In the genomic region with DNA sequence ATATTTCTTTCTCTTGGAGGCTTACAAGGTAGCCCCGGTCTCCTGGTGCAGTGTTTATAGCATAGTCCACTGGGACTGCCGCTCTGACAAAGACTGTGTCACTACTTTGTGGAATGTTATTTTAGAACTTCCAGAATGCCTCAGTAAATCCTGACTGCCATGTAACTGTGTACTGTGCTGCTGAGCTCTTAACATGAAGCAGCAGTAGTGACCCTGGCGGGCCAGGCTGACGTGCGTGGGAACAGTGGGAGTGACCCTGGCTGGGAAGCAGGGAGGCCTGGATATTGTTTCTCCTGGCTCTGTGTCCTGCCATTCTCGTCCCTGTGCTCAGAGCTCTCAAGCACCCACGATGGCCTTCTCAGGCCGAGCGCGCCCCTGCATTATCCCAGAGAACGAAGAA, we compare ENCODE assay signal across 8 cellular contexts.
DNase-seq lines count a peak whose midpoint lies in the region; ATAC-seq, FAIRE-seq and TF ChIP-seq lines count a peak whose summit lies in the region.
"Not testable (repeated sequence)": the region's sequence is repeated elsewhere in the genome, so short reads cannot be mapped to it uniquely, and the experiment has no call there.

No MANE protein-coding gene starts in this region.

- H4K91ac ChIP-seq in IMR-90 (ENCODE audit: insufficient read depth, low read depth, low read length): not testable (repeated sequence)

- not testable (repeated sequence) for TF ChIP-seq CTCF in IMR-90 (conservative IDR thresholded peaks at IDR 0.05; ENCODE audit: low read depth, low read length); astrocyte (IDR thresholded peaks at IDR 0.05; ENCODE audit: insufficient read depth, low read depth, low read length); endothelial cell of umbilical vein (IDR thresholded peaks at IDR 0.05; ENCODE audit: extremely low read depth in 1 of 2, insufficient read depth in 1 of 2, low read depth in 1 of 2, low read length in 2 of 2); lower leg skin (IDR thresholded peaks at IDR 0.05); ovary (IDR thresholded peaks at IDR 0.05)

- TF ChIP-seq EP300 in ovary (IDR thresholded peaks at IDR 0.05): not testable (repeated sequence)

- TSS peak; percentile 48 for BruUV-seq in IMR-90 (replicated peaks; lab: Mats Ljungman, UMichigan)
- BruUV-seq in endothelial cell of umbilical vein (replicated peaks; lab: Mats Ljungman, UMichigan): not testable (repeated sequence)

- H3K79me2 ChIP-seq in ACC112 (ENCODE audit: control insufficient read depth, insufficient read depth, low read length, unreplicated experiment): peaks cover 15% of the 10 kb centered on the region
- H3K79me2 ChIP-seq in astrocyte (ENCODE audit: insufficient read depth, low read length): peaks cover 35% of the 10 kb centered on the region
- not testable (repeated sequence) for H3K79me2 ChIP-seq in endothelial cell of umbilical vein (ENCODE audit: control insufficient read depth, insufficient read depth, low read length)

- H3K36me3 Mint-ChIP-seq in astrocyte (ENCODE audit: low read depth, unreplicated experiment): not testable (repeated sequence)

- not testable (repeated sequence) for FAIRE-seq in astrocyte (lab: Jason Lieb, UNC); endothelial cell of umbilical vein (lab: Jason Lieb, UNC)

- H2BK15ac ChIP-seq in IMR-90 (ENCODE audit: low read depth, low read length): not testable (repeated sequence)

- not testable (repeated sequence) for H3K36me3 ChIP-seq in ACC112 (ENCODE audit: insufficient read depth, low read length); IMR-90 (ENCODE audit: control insufficient read depth, insufficient read depth, low read length); astrocyte (ENCODE audit: insufficient read depth, low read length); endothelial cell of umbilical vein (ENCODE audit: control insufficient read depth in 2 of 2, extremely low read depth in 1 of 2, insufficient read depth in 2 of 2, low read length in 2 of 2); ovary

- H3K79me1 ChIP-seq in IMR-90 (ENCODE audit: low read depth in 1 of 2, low read length in 2 of 2): peaks cover 6 to 12% of the 10 kb centered on the region in 2 experiments; a peak in 2 of 4 replicates

- TF ChIP-seq RAD21 in IMR-90 (IDR thresholded peaks at IDR 0.05; ENCODE audit: low read length): not testable (repeated sequence)

- not testable (repeated sequence) for H3K23ac ChIP-seq in IMR-90 (ENCODE audit: low read depth, low read length)

- H2BK20ac ChIP-seq in IMR-90 (ENCODE audit: low read depth, low read length): not testable (repeated sequence)

- H2AK9ac ChIP-seq in IMR-90 (replicated peaks; ENCODE audit: low read depth, low read length, poor library complexity): not testable (repeated sequence)

- in situ Hi-C loops in IMR-90 (cut with MboI; ENCODE audit: low sequenced_read_pairs): not testable (repeated sequence)

- not testable (repeated sequence) for H3K18ac ChIP-seq in IMR-90 (ENCODE audit: low read depth, low read length)

- not testable (repeated sequence) for H2AK5ac ChIP-seq in IMR-90 (ENCODE audit: low read depth, low read length)

- peak overlapping the region; percentile 40; the same call in 1 of the 2 replicates for H2BK120ac ChIP-seq in IMR-90 (ENCODE audit: low read depth, low read length)

- peak overlapping the region; percentile 43; the same call in 1 of the 2 replicates for H3K4ac ChIP-seq in IMR-90 (ENCODE audit: low read depth, low read length)

- H3K27ac Mint-ChIP-seq in astrocyte (ENCODE audit: unreplicated experiment): peak overlapping the region; percentile 91

- H4K20me1 ChIP-seq in IMR-90 (ENCODE audit: insufficient read depth, low read length); astrocyte (ENCODE audit: insufficient read depth, low read length); endothelial cell of umbilical vein (replicated peaks; ENCODE audit: control insufficient read depth, extremely low read depth, insufficient read depth, low read length): not testable (repeated sequence)

- CTCF ChIA-PET in IMR-90 (lab: Yijun Ruan, JAX); endothelial cell of umbilical vein (lab: Charles Lee): not testable (repeated sequence)

- H3K9me1 ChIP-seq in IMR-90 (ENCODE audit: insufficient read depth, low read length); endothelial cell of umbilical vein (replicated peaks; ENCODE audit: control insufficient read depth, extremely low read depth, insufficient read depth, low read length): not testable (repeated sequence)

- not testable (repeated sequence) for H3K56ac ChIP-seq in IMR-90 (ENCODE audit: extremely low read depth, insufficient read depth, low read length)

- not testable (repeated sequence) for H2AFZ ChIP-seq in ACC112 (ENCODE audit: low read length, unreplicated experiment); IMR-90 (replicated peaks; ENCODE audit: low read length, poor library complexity); astrocyte (ENCODE audit: low read depth, low read length); endothelial cell of umbilical vein (ENCODE audit: low read depth, low read length)

- intact Hi-C loops in IMR-90 (cut with micrococcal nuclease); endothelial cell of umbilical vein (cut with micrococcal nuclease); cardiac septum (cut with DNase I); lower leg skin (cut with DNase I; ENCODE audit: low total_unique reads); ovary (cut with DNase I): not testable (repeated sequence)

- not testable (repeated sequence) for H3K27me3 Mint-ChIP-seq in astrocyte (ENCODE audit: low read depth, unreplicated experiment)

- H3K4me2 ChIP-seq in IMR-90 (ENCODE audit: low read depth, low read length) (peak overlapping the region; percentile 61; the same call in 1 of the 2 replicates), astrocyte (ENCODE audit: low read length) (peak overlapping the region; percentile 65)
- H3K4me2 ChIP-seq in endothelial cell of umbilical vein (ENCODE audit: insufficient read depth, low read length): not testable (repeated sequence)

- peak; percentile 80 for ATAC-seq in IMR-90 (ENCODE audit: low read depth)

- not testable (repeated sequence) for H3K4me3 Mint-ChIP-seq in astrocyte (ENCODE audit: unreplicated experiment)

- H3K27ac ChIP-seq in ACC112 (ENCODE audit: low read depth, low read length): peak overlapping the region; percentile 97
- peak overlapping the region; percentile 90 for H3K27ac ChIP-seq in IMR-90 (ENCODE audit: insufficient read depth, low read length)
- H3K27ac ChIP-seq in astrocyte (ENCODE audit: low read depth, low read length): peak overlapping the region; percentile 94
- peak overlapping the region; percentile 92 for H3K27ac ChIP-seq in endothelial cell of umbilical vein (ENCODE audit: insufficient read depth, low read depth, low read length)
- H3K27ac ChIP-seq in ovary: not testable (repeated sequence)

- peaks cover 13% of the 10 kb centered on the region for H3K4me1 Mint-ChIP-seq in astrocyte (ENCODE audit: low read depth, unreplicated experiment)

- not testable (repeated sequence) for H3K9ac ChIP-seq in IMR-90 (ENCODE audit: low read depth, low read length)
- H3K9ac ChIP-seq in astrocyte (ENCODE audit: low read length) (peak overlapping the region; percentile 71), endothelial cell of umbilical vein (replicated peaks; ENCODE audit: extremely low read depth, insufficient read depth, low read length) (peak overlapping the region; percentile 63)

- not testable (repeated sequence) for H3K9me3 ChIP-seq in IMR-90 (ENCODE audit: control insufficient read depth, insufficient read depth, low read length); astrocyte (ENCODE audit: insufficient read depth, low read depth, low read length); endothelial cell of umbilical vein (replicated peaks; ENCODE audit: control insufficient read depth, insufficient read depth, low read length); ovary

- POLR2A ChIA-PET in IMR-90 (lab: Charles Lee; ENCODE audit: unreplicated experiment); endothelial cell of umbilical vein (lab: Charles Lee): not testable (repeated sequence)

- not testable (repeated sequence) for H3K27me3 ChIP-seq in ACC112 (ENCODE audit: insufficient read depth, low read length); IMR-90 (ENCODE audit: control insufficient read depth, insufficient read depth, low read length); astrocyte (ENCODE audit: insufficient read depth, low read length); endothelial cell of umbilical vein (ENCODE audit: control insufficient read depth in 2 of 2, insufficient read depth in 2 of 2, low read length in 2 of 2); ovary

- dilution Hi-C loops in IMR-90 (cut with HindIII; ENCODE audit: low sequenced_read_pairs, unreplicated experiment); endothelial cell of umbilical vein (cut with MboI; ENCODE audit: extremely low pct_ligation_motif_present, low sequenced_read_pairs): not testable (repeated sequence)

- H3K14ac ChIP-seq in IMR-90 (replicated peaks; ENCODE audit: low read depth, low read length): not testable (repeated sequence)

- peak overlapping the region; percentile 82 for H2BK5ac ChIP-seq in IMR-90 (ENCODE audit: low read depth, low read length, poor library complexity, severe bottlenecking)

- 0 out of 4 replicates have a peak overlapping the region, but pooled peaks of 1 of the 2 experiments have one; percentile 5 for H4K8ac ChIP-seq in IMR-90 (ENCODE audit: low read depth in 2 of 2, low read length in 2 of 2)

- not testable (repeated sequence) for H3K4me3 ChIP-seq in ACC112 (ENCODE audit: low read depth, low read length); astrocyte (ENCODE audit: insufficient read depth, low read depth, low read length); lower leg skin (ENCODE audit: low read depth, poor library complexity, severe bottlenecking); ovary
- H3K4me3 ChIP-seq in IMR-90 (ENCODE audit: insufficient read depth, low read depth, low read length) (peak overlapping the region; percentile 18; the same call in 1 of the 2 replicates), endothelial cell of umbilical vein (replicated peaks in 1 of 3; ENCODE audit: insufficient read depth in 1 of 3, low read depth in 1 of 3, low read length in 3 of 3) (peak overlapping the region in 1 of 3 experiments; percentile 31)

- H3K4me1 ChIP-seq in ACC112 (ENCODE audit: control insufficient read depth, insufficient read depth, low read length, unreplicated experiment); IMR-90 (ENCODE audit: control insufficient read depth, insufficient read depth, low read length); ovary (ENCODE audit: insufficient read depth): not testable (repeated sequence)
- H3K4me1 ChIP-seq in astrocyte (ENCODE audit: insufficient read depth, low read length) (peaks cover 17% of the 10 kb centered on the region), endothelial cell of umbilical vein (ENCODE audit: control insufficient read depth, extremely low read depth, insufficient read depth, low read length) (peaks cover 19% of the 10 kb centered on the region)

- peak; percentile 82 for DNase-seq in IMR-90
- peak; percentile 75 for DNase-seq in astrocyte (ENCODE audit: low read depth)
- peak; percentile 83 for DNase-seq in endothelial cell of umbilical vein (ENCODE audit: low read depth, low spot score)
- DNase-seq in cardiac septum (ENCODE audit: low spot score): peak; percentile 90
- peak; percentile 49 to 88 for DNase-seq in lower leg skin (ENCODE audit: low spot score in 2 of 2)
- peak; percentile 72 to 85 (median 75) for DNase-seq in ovary
- DNase-seq in smooth muscle cell of the brain vasculature (ENCODE audit: low read depth, low spot score): peak; percentile 55

- not testable (repeated sequence) for H4K5ac ChIP-seq in IMR-90 (ENCODE audit: low read depth, low read length)

- 0 out of 2 replicates have a peak, but pooled peaks have one; percentile 51 for TF ChIP-seq POLR2A in IMR-90 (IDR thresholded peaks at IDR 0.05; ENCODE audit: low read depth, low read length)
- not testable (repeated sequence) for TF ChIP-seq POLR2A in endothelial cell of umbilical vein (IDR thresholded peaks at IDR 0.05; ENCODE audit: low read depth, low read length); lower leg skin (IDR thresholded peaks at IDR 0.05); ovary (IDR thresholded peaks at IDR 0.05)

- not testable (repeated sequence) for H3K9me3 Mint-ChIP-seq in astrocyte (ENCODE audit: unreplicated experiment)

- no CpG with 5 or more reads among the region's 11 CpGs for WGBS in IMR-90 (ENCODE audit: extremely low coverage in 2 of 2, insufficient read length in 1 of 2), 2 experiments
- WGBS in lower leg skin, 2 donors: no CpG with 5 or more reads among the region's 11 CpGs
- WGBS in ovary, 3 donors: 5% methylated on average over 9 of the region's 11 CpGs; no CpG with 5 or more reads in 2 of the 3 donors
